8 cellular contexts compared by ENCODE assay signal in genomic region chr10:12194752-12195271, GRCh38.
A peak's percentile ranks its signal among the peaks of the same experiment; 100 is the strongest.
DNase-seq lines count a peak whose midpoint lies in the region; ATAC-seq and TF ChIP-seq lines count a peak whose summit lies in the region.

No MANE protein-coding gene starts in this region.

- H3K27me3 ChIP-seq in layer of hippocampus (ENCODE audit: control insufficient read depth, insufficient read depth, low read length) = no peaks in the 10 kb centered on the region

- peak overlapping the region; percentile 94 for H3K27ac ChIP-seq in layer of hippocampus (ENCODE audit: low read depth, low read length)

- DNase-seq in HFF-Myc (ENCODE audit: extremely low read depth, low read depth) (no peak), T-helper 2 cell (peak in 3 of 5 experiments; percentile 17 to 70 (median 20)), cerebellar cortex (ENCODE audit: low spot score) (peak; percentile 33)
- DNase-seq in stimulated activated CD4-positive, alpha-beta T cell treated with anti-CD3 and anti-CD28 coated beads, Interleukin-2, amount 100 ng/mL, for 48 hours = peak; percentile 5 to 31

- no peak for ATAC-seq in GM18517 (IDR thresholded peaks at IDR 0.05; ENCODE audit: unreplicated experiment)
- ATAC-seq in GM21619 (IDR thresholded peaks at IDR 0.05; ENCODE audit: unreplicated experiment) = no peak
- no peak for ATAC-seq in HG03108 (IDR thresholded peaks at IDR 0.05; ENCODE audit: unreplicated experiment)

- no peak for TF ChIP-seq CTCF in HFF-Myc (IDR thresholded peaks at IDR 0.05; ENCODE audit: low read depth, low read length, missing control alignments)

- H3K4me3 ChIP-seq in HFF-Myc (replicated peaks; ENCODE audit: low read depth, low read length) = peak overlapping the region; percentile 98
